Comparison of ENCODE assay signal across 19 cellular contexts in the genomic region with DNA sequence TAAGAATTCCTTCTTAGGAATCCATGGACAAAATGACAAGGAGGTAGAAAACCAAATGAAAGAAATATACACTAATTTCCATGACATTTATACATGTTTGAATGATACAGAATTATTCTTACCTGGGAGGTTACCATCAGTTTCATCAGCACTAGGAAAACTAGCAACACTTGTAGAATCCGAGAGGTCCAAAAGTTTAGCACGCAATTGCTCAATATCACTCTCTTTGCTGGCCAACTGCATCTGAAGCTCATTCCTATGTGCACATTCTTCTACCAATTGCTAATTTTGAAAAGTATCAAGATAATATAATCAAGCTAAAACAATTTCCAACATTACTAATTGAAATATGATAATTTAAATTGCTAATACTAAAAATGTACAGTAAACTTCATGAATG.
DNase-seq lines count a peak whose midpoint lies in the region; ATAC-seq and TF ChIP-seq lines count a peak whose summit lies in the region.
"Had no signal": no experiment of that assay in that cellular context is flagged by ENCODE, and none has a peak within 500 bp of the region (broad histone marks: within the 10 kb centered on the region; RNA-seq: fewer than 3 reads in every experiment).

No MANE protein-coding gene starts in this region.

- ATAC-seq in left lobe of liver (peak; percentile 62), Right ventricle myocardium superior (ENCODE audit: poor library complexity) (no peak)
- ATAC-seq: A549 had no signal

- peak overlapping the region; percentile 44 for H3K27ac Mint-ChIP-seq in activated naive CD4-positive, alpha-beta T cell treated with anti-CD3 and anti-CD28 coated beads, Interleukin-2, amount 50 U/mL, for 24 hours

- H3K27me3 ChIP-seq in adipocyte (replicated peaks; ENCODE audit: control insufficient read depth, insufficient read depth, low read length) = no peaks in the 10 kb centered on the region

- no peaks in the 10 kb centered on the region for H3K9me3 Mint-ChIP-seq in activated naive CD4-positive, alpha-beta T cell treated with anti-CD3 and anti-CD28 coated beads, Interleukin-2, amount 50 U/mL, for 24 hours
- H3K9me3 Mint-ChIP-seq: CD4-positive, alpha-beta memory T cell; HFFc6 had no signal

- no peaks in the 10 kb centered on the region for H3K4me1 ChIP-seq in adipocyte (ENCODE audit: control insufficient read depth, insufficient read depth, low read length)
- H3K4me1 ChIP-seq: A549, HAP-1 had no signal

- H3K36me3 Mint-ChIP-seq in activated naive CD4-positive, alpha-beta T cell treated with anti-CD3 and anti-CD28 coated beads, Interleukin-2, amount 50 U/mL, for 24 hours = peaks cover 30% of the 10 kb centered on the region

- intact Hi-C loops in Right ventricle myocardium superior (cut with DNase I) = no loop called here

- no peak overlapping the region for H3K9ac ChIP-seq in adipocyte (ENCODE audit: low read length)

- no peaks in the 10 kb centered on the region for H3K27me3 Mint-ChIP-seq in activated naive CD4-positive, alpha-beta T cell treated with anti-CD3 and anti-CD28 coated beads, Interleukin-2, amount 50 U/mL, for 24 hours
- H3K27me3 Mint-ChIP-seq: CD4-positive, alpha-beta memory T cell had no signal

- H3K4me1 Mint-ChIP-seq in activated naive CD4-positive, alpha-beta T cell treated with anti-CD3 and anti-CD28 coated beads, Interleukin-2, amount 50 U/mL, for 24 hours = no peaks in the 10 kb centered on the region

- DNase-seq in activated naive CD4-positive, alpha-beta T cell treated with anti-CD3 and anti-CD28 coated beads, Interleukin-2, amount 50 U/mL, for 16 hours = no peak
- DNase-seq in AG10803 (ENCODE audit: low read depth) = peak; percentile 12
- peak; percentile 18 for DNase-seq in adipocyte (ENCODE audit: low read depth)
- no peak for DNase-seq in left lobe of liver (ENCODE audit: low spot score)
- no peak for DNase-seq in D341Med (ENCODE audit: low spot score)
- no peak for DNase-seq in Right ventricle myocardium superior
- DNase-seq: 8988T; ACHN; C1 segment of cervical spinal cord; Calu3; CD4-positive, alpha-beta memory T cell; COR-L47; DMS153; DND-41; GOT3; HFFc6 had no signal

- no peak overlapping the region for H3K4me3 ChIP-seq in AG10803 (ENCODE audit: low read length)
- H3K4me3 ChIP-seq in adipocyte (ENCODE audit: low read length) = no peak overlapping the region
- H3K4me3 ChIP-seq: A549, HAP-1 had no signal

- TF ChIP-seq CTCF in AG10803 (conservative IDR thresholded peaks at IDR 0.05; ENCODE audit: low read length) = no peak

- H3K4me3 Mint-ChIP-seq in activated naive CD4-positive, alpha-beta T cell treated with anti-CD3 and anti-CD28 coated beads, Interleukin-2, amount 50 U/mL, for 24 hours = no peak overlapping the region
- H3K4me3 Mint-ChIP-seq: CD4-positive, alpha-beta memory T cell; HFFc6 had no signal

- no peaks in the 10 kb centered on the region for H3K9me3 ChIP-seq in adipocyte (ENCODE audit: control insufficient read depth, low read length)
- H3K9me3 ChIP-seq: A549, HAP-1 had no signal

- peaks cover 64% of the 10 kb centered on the region for H3K36me3 ChIP-seq in adipocyte (ENCODE audit: control insufficient read depth, insufficient read depth, low read length, severe bottlenecking)

Comparison
In these comparisons a context has a peak if more than half of its experiments do, and no peak if none do; other contexts are left out.
1. DNase-seq: peak in AG10803 (single experiment) and adipocyte (single experiment); none in activated naive CD4-positive, alpha-beta T cell treated with anti-CD3 and anti-CD28 coated beads, Interleukin-2, amount 50 U/mL, for 16 hours (single experiment), left lobe of liver (single experiment), D341Med (single experiment) and Right ventricle myocardium superior (single experiment).